1 cellular context compared by ENCODE assay signal in genomic region chr7:30447466-30447865, GRCh38.
TF ChIP-seq lines count a peak whose summit lies in the region.

No MANE protein-coding gene starts in this region.

TF ChIP-seq in GM12878, 131 proteins besides CTCF, POLR2A, EP300 and RAD21:
- TF ChIP-seq CEBPB (IDR thresholded peaks at IDR 0.05; ENCODE audit: borderline replicate concordance in 1 of 2, low read depth in 2 of 2, low read length in 2 of 2) (no peak), SIN3A (IDR thresholded peaks at IDR 0.05; ENCODE audit: low read depth, low read length) (no peak)
